In the genomic region with DNA sequence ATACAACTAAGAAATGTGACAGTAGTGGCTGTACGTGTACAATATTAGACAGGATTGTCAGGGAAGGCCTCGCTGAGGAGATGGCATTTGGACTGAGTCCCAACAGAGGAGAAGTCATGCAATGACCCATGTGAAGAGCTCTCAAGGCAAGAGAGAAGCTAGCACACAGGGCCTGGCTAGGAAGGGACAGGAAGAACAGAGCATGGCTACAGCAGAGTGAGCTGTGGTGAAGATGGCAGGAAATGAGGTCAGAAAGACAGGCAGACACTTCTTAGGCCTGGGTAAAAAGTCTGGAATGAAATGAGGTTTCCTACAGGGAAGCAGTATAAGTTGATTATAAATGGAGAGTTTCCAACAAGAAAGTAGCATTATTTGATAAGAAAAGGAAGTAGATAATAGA, we compare ENCODE assay signal across 10 cellular contexts. TPM values are rescaled to one million over a fixed set of nuclear protein-coding genes. Genes with fewer than 3 reads are reported as not detected.
DNase-seq lines count a peak whose midpoint lies in the region; ATAC-seq and TF ChIP-seq lines count a peak whose summit lies in the region.
"Had no signal": no experiment of that assay in that cellular context is flagged by ENCODE, and none has a peak within 500 bp of the region (broad histone marks: within the 10 kb centered on the region; RNA-seq: fewer than 3 reads in every experiment).

No MANE protein-coding gene starts in this region.

- no peak overlapping the region for H3K27ac ChIP-seq in CD4-positive, CD25-positive, alpha-beta regulatory T cell (ENCODE audit: insufficient read depth, low read length, poor library complexity, severe bottlenecking)
- H3K27ac ChIP-seq in RWPE2 (ENCODE audit: poor library complexity, severe bottlenecking): peak overlapping the region; percentile 100
- H3K27ac ChIP-seq: cardiac muscle cell had no signal

- peak overlapping the region in 2 of 3 donors; percentile 40 to 48 for H3K27ac Mint-ChIP-seq in CD4-positive, CD25-positive, alpha-beta regulatory T cell

- H3K27me3 ChIP-seq in CD4-positive, CD25-positive, alpha-beta regulatory T cell (ENCODE audit: control insufficient read depth, insufficient read depth, low read length): no peaks in the 10 kb centered on the region
- no peaks in the 10 kb centered on the region for H3K27me3 ChIP-seq in RWPE2 (ENCODE audit: insufficient read depth, poor library complexity, severe bottlenecking)
- H3K27me3 ChIP-seq: cardiac muscle cell had no signal

- peak; percentile 71 to 82 for ATAC-seq in CD4-positive, CD25-positive, alpha-beta regulatory T cell (ENCODE audit: low read depth in 2 of 2)
- ATAC-seq in GM19043 (IDR thresholded peaks at IDR 0.05; ENCODE audit: low read depth, unreplicated experiment): peak; percentile 52
- ATAC-seq in RWPE2 (ENCODE audit: low read depth): no peak
- no peak for ATAC-seq in HG03039 (IDR thresholded peaks at IDR 0.05; ENCODE audit: unreplicated experiment)
- no peak for ATAC-seq in GM19467 (IDR thresholded peaks at IDR 0.05; ENCODE audit: unreplicated experiment)
- no peak for ATAC-seq in GM18861 (IDR thresholded peaks at IDR 0.05; ENCODE audit: unreplicated experiment)

- H3K4me3 Mint-ChIP-seq in CD4-positive, CD25-positive, alpha-beta regulatory T cell: no peak overlapping the region

- peak in 1 of 3 donors; percentile 73 for DNase-seq in CD4-positive, CD25-positive, alpha-beta regulatory T cell
- DNase-seq in RWPE2 (ENCODE audit: low spot score): no peak
- peak; percentile 52 for DNase-seq in iris pigment epithelial cell (ENCODE audit: low read depth)
- no peak for DNase-seq in NCI-H1930 (lab: John Stamatoyannopoulos, UW)
- DNase-seq: NCI-H1694 treated with DMSO at 0.1 percent for 48 hours had no signal

- H3K4me3 ChIP-seq in CD4-positive, CD25-positive, alpha-beta regulatory T cell (ENCODE audit: low read depth, low read length): no peak overlapping the region
- H3K4me3 ChIP-seq in RWPE2 (ENCODE audit: severe bottlenecking): no peak overlapping the region
- H3K4me3 ChIP-seq: cardiac muscle cell had no signal

- TF ChIP-seq CTCF in RWPE2 (IDR thresholded peaks at IDR 0.05; ENCODE audit: poor library complexity, severe bottlenecking): no peak

- H3K4me1 Mint-ChIP-seq in CD4-positive, CD25-positive, alpha-beta regulatory T cell: peaks cover 19 to 28% (median 20%) of the 10 kb centered on the region in 4 donors

- no peaks in the 10 kb centered on the region for H3K9me3 Mint-ChIP-seq in CD4-positive, CD25-positive, alpha-beta regulatory T cell

- H3K36me3 ChIP-seq in CD4-positive, CD25-positive, alpha-beta regulatory T cell (ENCODE audit: control insufficient read depth, insufficient read depth, low read length): no peaks in the 10 kb centered on the region
- H3K36me3 ChIP-seq in RWPE2 (ENCODE audit: low read depth): no peaks in the 10 kb centered on the region
- H3K36me3 ChIP-seq: cardiac muscle cell had no signal

- no peaks in the 10 kb centered on the region for H3K4me1 ChIP-seq in CD4-positive, CD25-positive, alpha-beta regulatory T cell (ENCODE audit: control insufficient read depth, insufficient read depth, low read length, poor library complexity, severe bottlenecking)
- H3K4me1 ChIP-seq in RWPE2 (ENCODE audit: insufficient read depth, poor library complexity, severe bottlenecking): peaks cover 37% of the 10 kb centered on the region

- H3K27me3 Mint-ChIP-seq in CD4-positive, CD25-positive, alpha-beta regulatory T cell: no peaks in the 10 kb centered on the region

- peaks cover 4% of the 10 kb centered on the region for H3K36me3 Mint-ChIP-seq in CD4-positive, CD25-positive, alpha-beta regulatory T cell

- no peaks in the 10 kb centered on the region for H3K9me3 ChIP-seq in CD4-positive, CD25-positive, alpha-beta regulatory T cell (ENCODE audit: control insufficient read depth in 2 of 2, low read length in 2 of 2)
- no peaks in the 10 kb centered on the region for H3K9me3 ChIP-seq in RWPE2 (ENCODE audit: severe bottlenecking)

RNA-seq across cellular contexts. Expression of gene LEKR1, which starts 33.2 kb away (rescaled TPM):
- 0.99 TPM for total RNA-seq in CD4-positive, CD25-positive, alpha-beta regulatory T cell
- polyA plus RNA-seq in CD4-positive, CD25-positive, alpha-beta regulatory T cell: 1 to 10 TPM in 2 of 4 donors, under 1 TPM in 2; 0.44 to 2.4 (median 1.3) TPM

Comparison
In these comparisons a context has a peak if more than half of its experiments do, and no peak if none do; other contexts are left out.
1. ATAC-seq: peak in CD4-positive, CD25-positive, alpha-beta regulatory T cell (2 of 2) and GM19043 (single experiment); none in RWPE2 (single experiment), HG03039 (single experiment), GM19467 (single experiment) and GM18861 (single experiment).